Comparison of ENCODE assay signal across 8 cellular contexts in the genomic region with DNA sequence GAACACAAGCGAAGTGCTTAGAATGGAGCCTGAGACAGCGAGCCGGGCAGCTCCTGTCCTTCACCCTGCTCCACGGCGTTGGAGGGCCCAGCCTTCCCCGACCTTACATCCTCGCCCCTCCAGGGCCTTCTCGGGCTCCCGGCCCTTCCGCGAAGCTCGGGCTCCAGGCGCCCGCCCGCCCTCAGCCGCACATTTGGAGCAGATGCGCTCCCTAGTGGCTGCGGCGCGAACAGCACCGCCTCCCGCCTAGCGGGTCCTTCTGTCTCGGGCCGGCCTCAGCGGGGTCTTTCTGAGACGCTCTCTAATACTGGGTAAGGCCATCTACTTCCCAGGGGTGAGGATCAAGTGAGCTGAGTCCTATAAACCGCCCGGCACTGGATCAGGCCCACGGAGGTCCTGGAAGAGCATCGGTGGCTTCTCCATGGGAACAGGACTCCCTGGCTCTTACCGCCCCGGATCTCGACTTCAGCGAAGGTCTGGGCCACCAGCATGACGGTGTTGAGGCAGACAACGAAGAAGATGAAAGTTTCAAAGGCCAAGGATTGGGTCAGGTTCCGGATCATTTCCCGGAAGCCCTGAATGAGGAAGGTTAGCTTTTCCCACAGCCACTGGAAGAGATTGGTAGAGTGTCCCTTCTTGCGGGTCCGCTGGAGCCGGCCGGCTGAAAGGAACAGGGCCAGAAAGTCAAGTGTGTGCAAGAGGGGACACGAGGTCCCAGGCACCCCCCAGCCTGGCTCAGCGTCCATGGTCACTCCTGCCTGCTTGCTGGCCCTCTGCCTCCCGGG. TPM values are rescaled to one million over a fixed set of nuclear protein-coding genes. Genes with fewer than 3 reads are reported as not detected.
DNase-seq lines count a peak whose midpoint lies in the region; ATAC-seq and TF ChIP-seq lines count a peak whose summit lies in the region.

No MANE protein-coding gene starts in this region.

- DNase-seq in AG09309 (ENCODE audit: low read depth) = no peak
- peak; percentile 91 for DNase-seq in GM20000 (ENCODE audit: low spot score)
- peak; percentile 78 for DNase-seq in NCI-H69 (lab: John Stamatoyannopoulos, UW)
- DNase-seq in activated CD8-positive, alpha-beta T cell treated with anti-CD3 and anti-CD28 coated beads for 36 hours = peak; percentile 88
- DNase-seq in effector CD8-positive, alpha-beta T cell (lab: John Stamatoyannopoulos, UW) = peak; percentile 72
- DNase-seq in memory B cell (ENCODE audit: low spot score in 2 of 2) = peak; percentile 79 to 93
- DNase-seq in stimulated activated CD8-positive, alpha-beta memory T cell treated with anti-CD3 and anti-CD28 coated beads, Interleukin-15, amount 100 ng/mL, for 48 hours (ENCODE audit: low read depth in 2 of 2) = peak; percentile 63 to 64

- peaks cover 16% of the 10 kb centered on the region for H3K4me1 Mint-ChIP-seq in activated CD8-positive, alpha-beta T cell treated with anti-CD3 and anti-CD28 coated beads for 36 hours (ENCODE audit: low read depth)
- peaks cover 8% of the 10 kb centered on the region for H3K4me1 Mint-ChIP-seq in memory B cell

- intact Hi-C loops in activated CD8-positive, alpha-beta T cell treated with anti-CD3 and anti-CD28 coated beads for 36 hours (cut with micrococcal nuclease) = no loop called here

- no peaks in the 10 kb centered on the region for H3K9me3 Mint-ChIP-seq in activated CD8-positive, alpha-beta T cell treated with anti-CD3 and anti-CD28 coated beads for 36 hours
- H3K9me3 Mint-ChIP-seq in memory B cell = no peaks in the 10 kb centered on the region

- H3K27me3 Mint-ChIP-seq in activated CD8-positive, alpha-beta T cell treated with anti-CD3 and anti-CD28 coated beads for 36 hours = peaks cover 8% of the 10 kb centered on the region
- peaks cover 9% of the 10 kb centered on the region for H3K27me3 Mint-ChIP-seq in memory B cell

- peak overlapping the region; percentile 9; the same call in 1 of the 2 replicates for H3K4me3 ChIP-seq in AG09309 (ENCODE audit: control insufficient read depth, low read depth, low read length)

- peak overlapping the region; percentile 22 for H3K4me3 Mint-ChIP-seq in activated CD8-positive, alpha-beta T cell treated with anti-CD3 and anti-CD28 coated beads for 36 hours
- peak overlapping the region; percentile 39 for H3K4me3 Mint-ChIP-seq in memory B cell

- CTCF ChIA-PET in activated CD8-positive, alpha-beta T cell treated with anti-CD3 and anti-CD28 coated beads for 36 hours (lab: Charles Lee) = interaction anchor here (0.6 to 3.0 kb wide), 48 partner anchors 8 to 384 kb away, joined by 3 to 39 read pairs (median 4); partner anchors contain the start of genes BANF1, CCDC85B, CST6 and KAT5

- no peak overlapping the region for H3K27ac Mint-ChIP-seq in activated CD8-positive, alpha-beta T cell treated with anti-CD3 and anti-CD28 coated beads for 36 hours
- no peak overlapping the region for H3K27ac Mint-ChIP-seq in memory B cell

- POLR2A ChIA-PET in activated CD8-positive, alpha-beta T cell treated with anti-CD3 and anti-CD28 coated beads for 36 hours (lab: Charles Lee) = interaction anchor here (0.6 to 2.2 kb wide), 5 partner anchors 10 to 362 kb away, joined by 3 to 7 read pairs (median 5); partner anchors contain the start of gene BANF1

- H3K36me3 Mint-ChIP-seq in activated CD8-positive, alpha-beta T cell treated with anti-CD3 and anti-CD28 coated beads for 36 hours (ENCODE audit: low read depth) = no peaks in the 10 kb centered on the region
- H3K36me3 Mint-ChIP-seq in memory B cell = no peaks in the 10 kb centered on the region

- TF ChIP-seq CTCF in AG09309 (IDR thresholded peaks at IDR 0.05; ENCODE audit: control insufficient read depth, insufficient read depth, low read depth, low read length, missing control alignments) (peak; percentile 96), GM20000 (IDR thresholded peaks at IDR 0.05; ENCODE audit: extremely low read depth, missing control alignments) (peak; percentile 95)
- peak; percentile 96 for TF ChIP-seq CTCF in activated CD8-positive, alpha-beta T cell treated with anti-CD3 and anti-CD28 coated beads for 36 hours (IDR thresholded peaks at IDR 0.05)

- peak; percentile 97 for ATAC-seq in activated CD8-positive, alpha-beta T cell treated with anti-CD3 and anti-CD28 coated beads for 36 hours
- peak; percentile 93 for ATAC-seq in memory B cell (ENCODE audit: low read depth)
- ATAC-seq in GM21529 (IDR thresholded peaks at IDR 0.05; ENCODE audit: unreplicated experiment) = no peak

RNA-seq across cellular contexts. Expression of gene CATSPER1, which starts 3.7 kb away (rescaled TPM):
- not detected for total RNA-seq in activated CD8-positive, alpha-beta T cell treated with anti-CD3 and anti-CD28 coated beads for 36 hours

RNA-seq across cellular contexts. Expression of gene CST6, which starts 10.8 kb away (rescaled TPM):
- total RNA-seq in activated CD8-positive, alpha-beta T cell treated with anti-CD3 and anti-CD28 coated beads for 36 hours = under 1 TPM in 1 of 2 experiments, not detected in 1; 0.50 TPM

RNA-seq across cellular contexts. Expression of gene BANF1, which starts 20.3 kb away (rescaled TPM):
- 100 to 1,000 TPM; 267 to 311 TPM for total RNA-seq in activated CD8-positive, alpha-beta T cell treated with anti-CD3 and anti-CD28 coated beads for 36 hours

RNA-seq across cellular contexts. Expression of gene EIF1AD, which starts 20.6 kb away (rescaled TPM):
- total RNA-seq in activated CD8-positive, alpha-beta T cell treated with anti-CD3 and anti-CD28 coated beads for 36 hours = 10 to 100 TPM; 44.4 to 45.6 TPM

RNA-seq across cellular contexts. Expression of gene GAL3ST3, which starts 26.4 kb away (rescaled TPM):
- 1 to 10 TPM in 1 of 2 experiments, under 1 TPM in 1; 0.51 to 1.0 TPM for total RNA-seq in activated CD8-positive, alpha-beta T cell treated with anti-CD3 and anti-CD28 coated beads for 36 hours
